ENCODE assay signal across 6 cellular contexts in the genomic region with DNA sequence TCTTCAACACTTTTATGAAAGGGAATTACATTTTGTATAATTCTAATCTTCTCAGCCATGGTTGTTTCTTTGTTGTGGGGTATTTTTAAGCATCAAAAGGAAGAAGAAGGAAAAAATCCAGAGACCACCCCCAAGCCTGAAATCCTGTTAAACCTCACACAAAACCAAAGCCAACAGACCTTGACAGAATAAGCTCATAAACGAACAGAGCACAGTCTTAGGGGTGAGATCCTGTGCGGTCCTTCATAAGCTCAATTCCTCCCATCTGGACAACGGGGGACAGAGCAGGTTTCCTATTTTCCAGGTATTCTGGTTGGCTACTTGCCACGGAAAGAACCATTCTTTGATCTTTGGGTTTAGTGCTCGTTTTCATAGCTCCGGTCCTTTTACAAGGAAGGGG.
"Had no signal": no experiment of that assay in that cellular context is flagged by ENCODE, and none has a peak within 500 bp of the region (broad histone marks: within the 10 kb centered on the region; RNA-seq: fewer than 3 reads in every experiment).

No MANE protein-coding gene starts in this region.

- H3K4me3 ChIP-seq: GM23338, K562 had no signal

- H3K9me3 Mint-ChIP-seq: GM23338, H9 had no signal

- H3K4me2 ChIP-seq: GM23338 had no signal

- H3K27ac Mint-ChIP-seq: GM23338 had no signal

- DNase-seq: H9, HCEC 1CT, IMR-90, KG1 had no signal

- ATAC-seq: GM23338, K562 had no signal

- H3K4me3 Mint-ChIP-seq: GM23338, H9 had no signal
